26 cellular contexts compared by ENCODE assay signal in genomic region chr11:74721479-74721835, GRCh38. TPM values are rescaled to one million over a fixed set of nuclear protein-coding genes. Genes with fewer than 3 reads are reported as not detected.
A peak's percentile ranks its signal among the peaks of the same experiment; 100 is the strongest.
DNase-seq lines count a peak whose midpoint lies in the region; ATAC-seq and TF ChIP-seq lines count a peak whose summit lies in the region.
"Had no signal": no experiment of that assay in that cellular context is flagged by ENCODE, and none has a peak within 500 bp of the region (broad histone marks: within the 10 kb centered on the region; RNA-seq: fewer than 3 reads in every experiment).

No MANE protein-coding gene starts in this region.

- H3K9me3 Mint-ChIP-seq in GM23338, result no peaks in the 10 kb centered on the region
- no peaks in the 10 kb centered on the region for H3K9me3 Mint-ChIP-seq in activated CD4-positive, alpha-beta T cell treated with anti-CD3 and anti-CD28 coated beads for 36 hours (ENCODE audit: low read depth)
- H3K9me3 Mint-ChIP-seq: activated B cell treated with CpG ODN at 0.5 μM for 24 hours; activated CD4-positive, alpha-beta memory T cell treated with anti-CD3 and anti-CD28 coated beads, Interleukin-2, amount 10 ng/mL, durations not matched to agents 7 days and 5 days; activated naive CD4-positive, alpha-beta T cell treated with anti-CD3 and anti-CD28 coated beads, Interleukin-2, amount 10 ng/mL, durations not matched to agents 7 days and 5 days; stimulated activated naive CD8-positive, alpha-beta T cell treated with anti-CD3 and anti-CD28 coated beads, Interleukin-15, Interleukin-2, amounts not matched to agents 100 ng/mL and 50 ng/mL, for 24 hours had no signal

- no peaks in the 10 kb centered on the region for H3K36me3 Mint-ChIP-seq in GM23338 (ENCODE audit: low read depth)
- H3K36me3 Mint-ChIP-seq in activated CD4-positive, alpha-beta T cell treated with anti-CD3 and anti-CD28 coated beads for 36 hours (ENCODE audit: low read depth), result no peaks in the 10 kb centered on the region
- H3K36me3 Mint-ChIP-seq: activated naive CD4-positive, alpha-beta T cell treated with anti-CD3 and anti-CD28 coated beads, Interleukin-2, amount 10 ng/mL, durations not matched to agents 7 days and 5 days had no signal

- CTCF ChIA-PET in activated CD4-positive, alpha-beta T cell treated with anti-CD3 and anti-CD28 coated beads for 36 hours (lab: Charles Lee), result interaction anchor here (0.8 kb wide), 1 partner anchor 9 kb away, joined by 3 read pairs; no protein-coding TSS in a partner anchor
- CTCF ChIA-PET in A673 (lab: Charles Lee), result interaction anchor here (2.0 kb wide), 1 partner anchor 19 kb away, joined by 8 read pairs; no protein-coding TSS in a partner anchor
- CTCF ChIA-PET in PC-3 (lab: Charles Lee), result no interaction called here

- intact Hi-C loops in stomach (cut with DNase I; ENCODE audit: low total_unique reads) (no loop called here), A673 (cut with micrococcal nuclease; ENCODE audit: unreplicated experiment) (no loop called here), PC-3 (cut with micrococcal nuclease) (no loop called here)
- intact Hi-C loops in activated CD4-positive, alpha-beta T cell treated with anti-CD3 and anti-CD28 coated beads for 36 hours (cut with DNase I, micrococcal nuclease), result no loop called here

- H3K36me3 ChIP-seq in GM23338 (ENCODE audit: insufficient read depth), result no peaks in the 10 kb centered on the region; the same call in 1 of the 2 replicates
- H3K36me3 ChIP-seq in esophagus (ENCODE audit: control insufficient read depth in 2 of 2, insufficient read depth in 2 of 2, low read length in 1 of 2), result no peaks in the 10 kb centered on the region
- no peaks in the 10 kb centered on the region for H3K36me3 ChIP-seq in stomach
- H3K36me3 ChIP-seq in A673 (ENCODE audit: insufficient read depth, low read length, poor library complexity, severe bottlenecking), result no peaks in the 10 kb centered on the region
- no peaks in the 10 kb centered on the region for H3K36me3 ChIP-seq in PC-3 (ENCODE audit: low read depth, low read length)
- H3K36me3 ChIP-seq: colonic mucosa, prostate gland, spleen had no signal

- H3F3A ChIP-seq in GM23338 (replicated peaks; ENCODE audit: low read depth) (no peaks in the 10 kb centered on the region), PC-3 (ENCODE audit: low read length, unreplicated experiment) (no peaks in the 10 kb centered on the region)

- no peak overlapping the region for H3K27ac ChIP-seq in GM23338 (ENCODE audit: low read depth)
- peak overlapping the region; percentile 15 to 70 for H3K27ac ChIP-seq in esophagus (ENCODE audit: low read depth in 2 of 2, low read length in 1 of 2)
- peak overlapping the region; percentile 1 to 85 (median 79) for H3K27ac ChIP-seq in stomach
- no peak overlapping the region for H3K27ac ChIP-seq in A673 (ENCODE audit: low read depth, low read length, poor library complexity, severe bottlenecking)
- no peak overlapping the region for H3K27ac ChIP-seq in PC-3 (ENCODE audit: low read length)
- H3K27ac ChIP-seq: C4-2B, colonic mucosa, HL-60, spleen had no signal

- H3K79me2 ChIP-seq in GM23338 (replicated peaks; ENCODE audit: insufficient read depth) (no peaks in the 10 kb centered on the region), PC-3 (ENCODE audit: low read length) (no peaks in the 10 kb centered on the region)

- no peak overlapping the region for H3K4me3 Mint-ChIP-seq in GM23338
- no peak overlapping the region for H3K4me3 Mint-ChIP-seq in activated CD4-positive, alpha-beta T cell treated with anti-CD3 and anti-CD28 coated beads for 36 hours
- H3K4me3 Mint-ChIP-seq: activated B cell treated with CpG ODN at 0.5 μM for 24 hours; activated CD4-positive, alpha-beta memory T cell treated with anti-CD3 and anti-CD28 coated beads, Interleukin-2, amount 10 ng/mL, durations not matched to agents 7 days and 5 days; activated naive CD4-positive, alpha-beta T cell treated with anti-CD3 and anti-CD28 coated beads, Interleukin-2, amount 10 ng/mL, durations not matched to agents 7 days and 5 days; stimulated activated naive CD8-positive, alpha-beta T cell treated with anti-CD3 and anti-CD28 coated beads, Interleukin-15, Interleukin-2, amounts not matched to agents 100 ng/mL and 50 ng/mL, for 24 hours had no signal

- WGBS in esophagus, 2 donors, result 84 to 96% methylated on average over 3 of the region's 3 CpGs
- 77 to 86% (median 80%) methylated on average over 3 of the region's 3 CpGs for WGBS in stomach, 5 donors

- H4K20me1 ChIP-seq in GM23338 (replicated peaks; ENCODE audit: insufficient read depth) (no peaks in the 10 kb centered on the region), PC-3 (ENCODE audit: low read length) (no peaks in the 10 kb centered on the region)

- H3K27ac Mint-ChIP-seq in GM23338, result no peak overlapping the region
- H3K27ac Mint-ChIP-seq in activated CD4-positive, alpha-beta T cell treated with anti-CD3 and anti-CD28 coated beads for 36 hours, result no peak overlapping the region
- H3K27ac Mint-ChIP-seq: activated B cell treated with CpG ODN at 0.5 μM for 24 hours; activated CD4-positive, alpha-beta memory T cell treated with anti-CD3 and anti-CD28 coated beads, Interleukin-2, amount 10 ng/mL, durations not matched to agents 7 days and 5 days; activated naive CD4-positive, alpha-beta T cell treated with anti-CD3 and anti-CD28 coated beads, Interleukin-2, amount 10 ng/mL, durations not matched to agents 7 days and 5 days; stimulated activated naive CD8-positive, alpha-beta T cell treated with anti-CD3 and anti-CD28 coated beads, Interleukin-15, Interleukin-2, amounts not matched to agents 100 ng/mL and 50 ng/mL, for 24 hours had no signal

- H3K27me3 ChIP-seq in GM23338 (ENCODE audit: insufficient read depth), result no peaks in the 10 kb centered on the region; the same call in 1 of the 2 replicates
- no peaks in the 10 kb centered on the region for H3K27me3 ChIP-seq in esophagus (ENCODE audit: control insufficient read depth in 1 of 2, insufficient read depth in 2 of 2, low read length in 2 of 2)
- H3K27me3 ChIP-seq in stomach, result no peaks in the 10 kb centered on the region
- no peaks in the 10 kb centered on the region for H3K27me3 ChIP-seq in A673 (replicated peaks; ENCODE audit: insufficient read depth, low read depth, low read length, poor library complexity)
- 0 out of 2 replicates have a peak, but pooled peaks cover 5% of the 10 kb centered on the region for H3K27me3 ChIP-seq in PC-3 (ENCODE audit: low read length)
- H3K27me3 ChIP-seq: colonic mucosa had no signal

- no peaks in the 10 kb centered on the region for H3K9me3 ChIP-seq in esophagus (ENCODE audit: control insufficient read depth in 2 of 2, insufficient read depth in 1 of 2, low read depth in 1 of 2, low read length in 1 of 2)
- H3K9me3 ChIP-seq in stomach, result no peaks in the 10 kb centered on the region
- H3K9me3 ChIP-seq in A673 (ENCODE audit: low read depth, low read length, poor library complexity, severe bottlenecking), result no peaks in the 10 kb centered on the region
- no peaks in the 10 kb centered on the region for H3K9me3 ChIP-seq in PC-3 (ENCODE audit: low read length)
- H3K9me3 ChIP-seq: colonic mucosa, prostate gland, spleen had no signal

- ATAC-seq in GM23338, result no peak
- ATAC-seq in activated CD4-positive, alpha-beta T cell treated with anti-CD3 and anti-CD28 coated beads for 36 hours, result no peak
- no peak for ATAC-seq in PC-3
- ATAC-seq: SK-N-SH treated with all-trans-retinoic acid at 6 μM for 48 hours had no signal

- BruUV-seq in A673 (replicated peaks; lab: Mats Ljungman, UMichigan) (no TSS peak), PC-3 (replicated peaks; lab: Mats Ljungman, UMichigan) (no TSS peak)

- TF ChIP-seq CTCF in GM23338 (conservative IDR thresholded peaks at IDR 0.05; ENCODE audit: low read depth in 2 of 2) (no peak), stomach (IDR thresholded peaks at IDR 0.05) (no peak), A673 (conservative IDR thresholded peaks at IDR 0.05; ENCODE audit: low read depth, low read length) (no peak), PC-3 (conservative IDR thresholded peaks at IDR 0.05; ENCODE audit: low read depth, low read length) (no peak)

- TF ChIP-seq EP300 in stomach (IDR thresholded peaks at IDR 0.05), result no peak

- H3K4me1 ChIP-seq in GM23338 (ENCODE audit: insufficient read depth) (peaks cover 9% of the 10 kb centered on the region), esophagus (ENCODE audit: control insufficient read depth in 2 of 2, insufficient read depth in 2 of 2, low read length in 1 of 2) (no peaks in the 10 kb centered on the region), stomach (peaks cover 4 to 70% (median 47%) of the 10 kb centered on the region in 4 donors), A673 (ENCODE audit: insufficient read depth, low read length, poor library complexity, severe bottlenecking) (no peaks in the 10 kb centered on the region), PC-3 (ENCODE audit: insufficient read depth, low read length) (no peaks in the 10 kb centered on the region)
- H3K4me1 ChIP-seq: colonic mucosa, prostate gland had no signal

- peaks cover 16% of the 10 kb centered on the region for H3K27me3 Mint-ChIP-seq in GM23338 (ENCODE audit: insufficient read depth, low read depth, poor library complexity)
- peaks cover 9% of the 10 kb centered on the region for H3K27me3 Mint-ChIP-seq in activated CD4-positive, alpha-beta T cell treated with anti-CD3 and anti-CD28 coated beads for 36 hours

- no peak overlapping the region for H3K9ac ChIP-seq in PC-3 (ENCODE audit: low read length)

- TF ChIP-seq POLR2A in stomach (IDR thresholded peaks at IDR 0.05), result no peak

- POLR2A ChIA-PET in activated CD4-positive, alpha-beta T cell treated with anti-CD3 and anti-CD28 coated beads for 36 hours (lab: Charles Lee), result no interaction called here
- POLR2A ChIA-PET in A673 (lab: Charles Lee; ENCODE audit: low non-redundant PET) (no interaction called here), PC-3 (lab: Charles Lee; ENCODE audit: unreplicated experiment) (no interaction called here)

- H3K4me2 ChIP-seq in GM23338 (no peak overlapping the region), PC-3 (ENCODE audit: low read length) (no peak overlapping the region)

- H3K4me3 ChIP-seq in GM23338 (no peak overlapping the region), esophagus (ENCODE audit: low read depth in 1 of 2, low read length in 2 of 2) (no peak overlapping the region), stomach (no peak overlapping the region), A673 (ENCODE audit: low read depth, low read length, poor library complexity, severe bottlenecking) (no peak overlapping the region), PC-3 (ENCODE audit: low read length) (no peak overlapping the region)
- H3K4me3 ChIP-seq: colonic mucosa, prostate gland, spleen had no signal

- DNase-seq in GM23338 (ENCODE audit: low spot score), result no peak
- peak; percentile 40 for DNase-seq in medulla oblongata (ENCODE audit: extremely low spot score)
- DNase-seq in stomach, result no peak
- no peak for DNase-seq in activated CD4-positive, alpha-beta T cell treated with anti-CD3 and anti-CD28 coated beads for 36 hours
- no peak for DNase-seq in A673 (ENCODE audit: low spot score)
- DNase-seq in PC-3, result no peak
- no peak for DNase-seq in NCI-H526 treated with DMSO at 0.1 percent for 48 hours (lab: John Stamatoyannopoulos, UW)
- DNase-seq: ACHN; activated B cell treated with CpG ODN at 0.5 μM for 24 hours; activated CD4-positive, alpha-beta memory T cell treated with anti-CD3 and anti-CD28 coated beads, Interleukin-2, amount 10 ng/mL, durations not matched to agents 7 days and 5 days; activated naive CD4-positive, alpha-beta T cell treated with anti-CD3 and anti-CD28 coated beads, Interleukin-2, amount 10 ng/mL, durations not matched to agents 7 days and 5 days; activated T-cell treated with anti-CD3 and anti-CD28 coated beads, Interleukin-2, amount 50 U/mL, for 1 hour; NCI-H1105 treated with DMSO at 0.1 percent for 48 hours; NCI-H2081 treated with DMSO at 0.1 percent for 48 hours; stimulated activated CD4-positive, alpha-beta T cell treated with anti-CD3 and anti-CD28 coated beads, Interleukin-4, amount 100 ng/mL, for 24 hours; T-helper 9 cell had no signal

- H3K4me1 Mint-ChIP-seq in GM23338, result peaks cover 12% of the 10 kb centered on the region
- H3K4me1 Mint-ChIP-seq in activated CD4-positive, alpha-beta T cell treated with anti-CD3 and anti-CD28 coated beads for 36 hours, result no peaks in the 10 kb centered on the region
- H3K4me1 Mint-ChIP-seq: activated B cell treated with CpG ODN at 0.5 μM for 24 hours; activated CD4-positive, alpha-beta memory T cell treated with anti-CD3 and anti-CD28 coated beads, Interleukin-2, amount 10 ng/mL, durations not matched to agents 7 days and 5 days; activated naive CD4-positive, alpha-beta T cell treated with anti-CD3 and anti-CD28 coated beads, Interleukin-2, amount 10 ng/mL, durations not matched to agents 7 days and 5 days had no signal

- H3K9me2 ChIP-seq in GM23338 (ENCODE audit: insufficient read depth) (0 out of 2 replicates have a peak, but pooled peaks cover 7% of the 10 kb centered on the region), PC-3 (replicated peaks; ENCODE audit: low read length) (no peaks in the 10 kb centered on the region)

- H2AFZ ChIP-seq in GM23338, result 0 out of 2 replicates have a peak overlapping the region, but pooled peaks have one; percentile 96
- no peak overlapping the region for H2AFZ ChIP-seq in PC-3 (ENCODE audit: low read length)

RNA-seq across cellular contexts. Expression of gene CHRDL2, which starts 9.8 kb away (rescaled TPM):
- total RNA-seq in GM23338 (2014; rRNA removed; shearing (Covaris generic)), result 0.16 and 0.21 TPM in 2 replicates
- polyA plus RNA-seq in GM23338 (2016; fragmentation: Nextera tagmentation; extraction: Ambion mirVana) (0.38 TPM in 1 of 2 replicates, not detected in the other), esophagus (1 to 10 TPM; 1.4 to 2.8 TPM), stomach (10 to 100 TPM in 1 of 3 donors, 1 to 10 TPM in 1, not detected in 1; 5.4 to 38.4 TPM)
- total RNA-seq in stomach (10 to 100 TPM in 2 of 5 donors, 1 to 10 TPM in 2, under 1 TPM in 1; 0.92 to 14.6 (median 7.2) TPM), A673 (2021) (7.7 and 11.6 TPM in 2 replicates), PC-3 (2014; rRNA removed) (not detected in 2 replicates)
- total RNA-seq in activated CD4-positive, alpha-beta T cell treated with anti-CD3 and anti-CD28 coated beads for 36 hours, result not detected
- total RNA-seq: activated B cell treated with CpG ODN at 0.5 μM for 24 hours; activated CD4-positive, alpha-beta memory T cell treated with anti-CD3 and anti-CD28 coated beads, Interleukin-2, amount 10 ng/mL, durations not matched to agents 7 days and 5 days; NCI-H460 had no signal
- polyA plus RNA-seq: neural cell had no signal

RNA-seq across cellular contexts. Expression of gene RNF169, which starts 27.2 kb away (rescaled TPM):
- total RNA-seq in GM23338 (2014; rRNA removed; shearing (Covaris generic)), result 15.1 and 16.5 TPM in 2 replicates
- polyA plus RNA-seq in GM23338 (2016; fragmentation: Nextera tagmentation; extraction: Ambion mirVana), result 0.78 and 0.90 TPM in 2 replicates
- 1 to 10 TPM; 4.8 to 9.2 TPM for polyA plus RNA-seq in esophagus
- 10 to 100 TPM in 3 of 5 donors, 1 to 10 TPM in 2; 7.0 to 28.1 (median 14.5) TPM for total RNA-seq in stomach
- polyA plus RNA-seq in stomach, result 1 to 10 TPM; 2.1 to 2.9 (median 2.6) TPM
- 10 to 100 TPM; 15.3 to 16.0 TPM for total RNA-seq in activated CD4-positive, alpha-beta T cell treated with anti-CD3 and anti-CD28 coated beads for 36 hours
- total RNA-seq in A673 (2021), result 19.7 and 20.6 TPM in 2 replicates
- 20.4 and 20.8 TPM in 2 replicates for total RNA-seq in PC-3 (2014; rRNA removed)

Comparison
In these comparisons a context has a peak if more than half of its experiments do, and no peak if none do; other contexts are left out.
1. H3K27ac ChIP-seq: peak in esophagus (2 of 2) and stomach (5 of 5); none in GM23338 (single experiment), A673 (single experiment) and PC-3 (single experiment).